ENCODE assay signal across 12 cellular contexts in the genomic region with DNA sequence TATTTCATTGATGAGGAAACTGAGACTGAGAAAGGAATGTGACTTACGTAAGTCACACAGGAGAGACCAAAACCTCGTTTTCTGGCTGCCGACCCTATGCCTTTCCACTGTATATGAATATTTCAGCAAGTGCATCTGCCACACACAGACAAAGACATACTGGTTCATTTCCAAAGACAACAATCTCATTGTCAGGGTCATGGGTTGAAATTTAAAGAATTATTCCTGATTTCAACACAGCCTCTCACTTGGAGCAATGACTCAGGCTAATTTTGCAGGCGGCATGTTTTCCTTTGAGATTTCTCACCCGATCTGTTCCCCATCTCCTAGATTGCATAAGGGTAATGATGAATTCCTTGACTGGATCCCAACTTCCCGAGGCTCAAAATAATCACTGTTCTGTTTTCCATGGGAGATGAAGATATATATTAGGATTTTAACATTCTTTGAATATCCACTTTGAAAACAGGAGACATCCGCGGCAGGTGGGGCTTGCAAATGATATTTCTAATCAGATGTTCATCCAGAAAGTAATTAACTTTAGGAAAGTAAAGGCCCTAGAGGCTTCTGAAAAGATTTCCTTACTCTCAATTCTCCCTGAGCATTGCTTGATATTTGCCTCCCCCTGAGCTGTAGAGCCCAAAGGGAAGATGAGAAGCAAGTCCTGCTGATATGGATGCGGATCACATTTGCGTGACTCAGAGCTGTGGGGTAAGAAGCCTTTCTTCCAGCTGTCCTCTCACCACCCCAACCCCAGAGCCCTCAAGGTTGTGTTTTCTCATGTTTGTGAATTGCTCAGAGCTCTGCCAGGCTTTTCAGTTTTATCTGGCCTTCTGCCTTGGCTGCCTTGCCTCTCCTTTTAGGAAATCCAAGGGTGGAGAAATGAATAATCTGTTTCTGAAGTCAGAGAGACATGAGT.
A peak's percentile ranks its signal among the peaks of the same experiment; 100 is the strongest.
DNase-seq lines count a peak whose midpoint lies in the region; ATAC-seq, FAIRE-seq and TF ChIP-seq lines count a peak whose summit lies in the region.
"Had no signal": no experiment of that assay in that cellular context is flagged by ENCODE, and none has a peak within 500 bp of the region (broad histone marks: within the 10 kb centered on the region; RNA-seq: fewer than 3 reads in every experiment).

No MANE protein-coding gene starts in this region.

- no TSS peak for BruUV-seq in HepG2 (replicated peaks; lab: Mats Ljungman, UMichigan)

- intact Hi-C loops in HepG2 (cut with micrococcal nuclease; ENCODE audit: unreplicated experiment): no loop called here
- intact Hi-C loops in right lobe of liver (cut with DNase I): no loop called here

- no peak overlapping the region for H3K9ac ChIP-seq in HepG2 (ENCODE audit: insufficient read depth, low read depth, low read length)

- H3K4me1 ChIP-seq in HepG2 (ENCODE audit: insufficient read depth, low read length) (peaks cover 35% of the 10 kb centered on the region), right lobe of liver (peaks cover 0 to 23% (median 10%) of the 10 kb centered on the region in 4 donors), HAP-1 (no peaks in the 10 kb centered on the region)

- no peak for TF ChIP-seq CTCF in HepG2 (CRISPR knock-in tag; IDR thresholded peaks at IDR 0.05)
- no peak for TF ChIP-seq CTCF in right lobe of liver (IDR thresholded peaks at IDR 0.05)
- no peak for TF ChIP-seq CTCF in coronary artery (IDR thresholded peaks at IDR 0.05)

- H3K9me3 ChIP-seq in HepG2 (ENCODE audit: low read length) (peaks cover 62% of the 10 kb centered on the region), right lobe of liver (no peaks in the 10 kb centered on the region), HAP-1 (no peaks in the 10 kb centered on the region)

- H3K36me3 ChIP-seq in HepG2 (replicated peaks in 1 of 2; ENCODE audit: control insufficient read depth in 1 of 2, insufficient read depth in 2 of 2, low read length in 2 of 2) (no peaks in the 10 kb centered on the region), right lobe of liver (no peaks in the 10 kb centered on the region), HAP-1 (replicated peaks) (no peaks in the 10 kb centered on the region)

- no peak overlapping the region for H3K4me2 ChIP-seq in HepG2 (ENCODE audit: low read depth, low read length)

- ATAC-seq in HepG2: no peak
- ATAC-seq in right lobe of liver: no peak
- ATAC-seq: GM12878 had no signal

- in situ Hi-C loops in HepG2 (cut with HindIII; ENCODE audit: extremely low pct_ligation_motif_present, low pct_unique_long_range_greater_than_20kb): no loop called here
- in situ Hi-C loops in HAP-1 (cut with MboI; ENCODE audit: low sequenced_read_pairs): no loop called here

- no peak overlapping the region for H3K27ac ChIP-seq in HepG2 (ENCODE audit: extremely low read length, insufficient read depth, low read length)
- H3K27ac ChIP-seq in right lobe of liver: no peak overlapping the region
- H3K27ac ChIP-seq in coronary artery: peak overlapping the region; percentile 4 to 32

- TF ChIP-seq POLR2A in HepG2 (IDR thresholded peaks at IDR 0.05; ENCODE audit: insufficient read depth in 1 of 2, low read depth in 2 of 2, low read length in 2 of 2) (no peak), right lobe of liver (IDR thresholded peaks at IDR 0.05) (no peak)

- TF ChIP-seq EP300 in HepG2 (IDR thresholded peaks at IDR 0.05; ENCODE audit: low read depth in 2 of 2, low read length in 2 of 2): no peak
- no peak for TF ChIP-seq EP300 in HepG2 (CRISPR knock-in tag; IDR thresholded peaks at IDR 0.05; ENCODE audit: borderline replicate concordance)

- POLR2A ChIA-PET in HepG2 (lab: Yijun Ruan, JAX): no interaction called here

- H3K27me3 ChIP-seq in HepG2 (ENCODE audit: control insufficient read depth in 1 of 2, insufficient read depth in 2 of 2, low read length in 2 of 2) (no peaks in the 10 kb centered on the region; a peak in 1 of 5 replicates), right lobe of liver (no peaks in the 10 kb centered on the region), HAP-1 (ENCODE audit: low read depth) (no peaks in the 10 kb centered on the region)

- no peaks in the 10 kb centered on the region for H3K79me2 ChIP-seq in HepG2 (ENCODE audit: insufficient read depth, low read length)

- H2AFZ ChIP-seq in HepG2 (ENCODE audit: low read length): no peak overlapping the region

- H3K4me3 ChIP-seq in HepG2 (replicated peaks in 1 of 3; ENCODE audit: insufficient read depth in 1 of 3, low read depth in 2 of 3, low read length in 3 of 3) (no peak overlapping the region), right lobe of liver (no peak overlapping the region), coronary artery (no peak overlapping the region), HAP-1 (no peak overlapping the region)
- H3K4me3 ChIP-seq: GM12878 had no signal

- no peaks in the 10 kb centered on the region for H4K20me1 ChIP-seq in HepG2 (ENCODE audit: insufficient read depth, low read length)

- CTCF ChIA-PET in HepG2 (lab: Yijun Ruan, JAX; ENCODE audit: low intra/inter-chr PET ratio, low total read pairs): no interaction called here

- DNase-seq in HepG2 (ENCODE audit: low spot score) (no peak), right lobe of liver (no peak), coronary artery (ENCODE audit: low spot score) (peak; percentile 80), medulla oblongata (ENCODE audit: extremely low spot score) (peak; percentile 41), NOMO-1 treated with DMSO at 0.1 percent for 48 hours (lab: John Stamatoyannopoulos, UW; ENCODE audit: unreplicated experiment) (no peak), NCI-H526 (lab: John Stamatoyannopoulos, UW) (no peak), HAP-1 (ENCODE audit: low spot score in 2 of 2) (no peak), inferior parietal cortex (ENCODE audit: extremely low spot score) (no peak)
- DNase-seq: ACHN; activated CD4-positive, alpha-beta T cell treated with anti-CD3 and anti-CD28 coated beads for 4 hours had no signal

- FAIRE-seq in HepG2 (lab: Jason Lieb, UNC): no peak
- FAIRE-seq: colon, GM12878 had no signal

- 63% methylated on average over 10 of the region's 10 CpGs for WGBS in HepG2 (ENCODE audit: low lambda C conversion rate)
- 74% methylated on average over 10 of the region's 10 CpGs for WGBS in right lobe of liver (ENCODE audit: insufficient coverage, low coverage, low lambda C conversion rate, missing lambda C conversion rate)

- TF ChIP-seq RAD21 in HepG2 (CRISPR knock-in tag; IDR thresholded peaks at IDR 0.05): no peak

TF ChIP-seq in HepG2, 621 proteins besides CTCF, POLR2A, EP300 and RAD21:
- no peak for TF ChIP-seq PITX1 (CRISPR knock-in tag; IDR thresholded peaks at IDR 0.05)
- no peak for TF ChIP-seq KDM6A (CRISPR knock-in tag; IDR thresholded peaks at IDR 0.05; ENCODE audit: low read depth)
- no peak for TF ChIP-seq ZNF337 (CRISPR knock-in tag; IDR thresholded peaks at IDR 0.05; ENCODE audit: borderline replicate concordance, low read depth)
- no peak for TF ChIP-seq SIX1 (CRISPR knock-in tag; IDR thresholded peaks at IDR 0.05; ENCODE audit: borderline replicate concordance)
- no peak for TF ChIP-seq SOX13 (IDR thresholded peaks at IDR 0.05)
- peak in 1 of 2 experiments; percentile 4; a peak in 1 of 4 replicates for TF ChIP-seq SOX13 (CRISPR knock-in tag; conservative IDR thresholded peaks at IDR 0.05 in 1 of 2, IDR thresholded peaks at IDR 0.05 in 1 of 2)
- TF ChIP-seq, protein P1, sequence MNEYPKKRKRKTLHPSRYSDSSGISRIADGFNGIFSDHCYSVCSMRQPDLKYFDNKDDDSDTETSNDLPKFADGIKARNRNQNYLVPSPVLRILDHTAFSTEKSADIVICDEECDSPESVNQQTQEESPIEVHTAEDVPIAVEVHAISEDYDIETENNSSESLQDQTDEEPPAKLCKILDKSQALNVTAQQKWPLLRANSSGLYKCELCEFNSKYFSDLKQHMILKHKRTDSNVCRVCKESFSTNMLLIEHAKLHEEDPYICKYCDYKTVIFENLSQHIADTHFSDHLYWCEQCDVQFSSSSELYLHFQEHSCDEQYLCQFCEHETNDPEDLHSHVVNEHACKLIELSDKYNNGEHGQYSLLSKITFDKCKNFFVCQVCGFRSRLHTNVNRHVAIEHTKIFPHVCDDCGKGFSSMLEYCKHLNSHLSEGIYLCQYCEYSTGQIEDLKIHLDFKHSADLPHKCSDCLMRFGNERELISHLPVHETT (CRISPR knock-in tag; conservative IDR thresholded peaks at IDR 0.05): no peak
- no peak for TF ChIP-seq ERF (CRISPR knock-in tag; IDR thresholded peaks at IDR 0.05)
- no peak for TF ChIP-seq HNRNPL (IDR thresholded peaks at IDR 0.05; ENCODE audit: low read depth, low read length)
- TF ChIP-seq, protein P2, sequence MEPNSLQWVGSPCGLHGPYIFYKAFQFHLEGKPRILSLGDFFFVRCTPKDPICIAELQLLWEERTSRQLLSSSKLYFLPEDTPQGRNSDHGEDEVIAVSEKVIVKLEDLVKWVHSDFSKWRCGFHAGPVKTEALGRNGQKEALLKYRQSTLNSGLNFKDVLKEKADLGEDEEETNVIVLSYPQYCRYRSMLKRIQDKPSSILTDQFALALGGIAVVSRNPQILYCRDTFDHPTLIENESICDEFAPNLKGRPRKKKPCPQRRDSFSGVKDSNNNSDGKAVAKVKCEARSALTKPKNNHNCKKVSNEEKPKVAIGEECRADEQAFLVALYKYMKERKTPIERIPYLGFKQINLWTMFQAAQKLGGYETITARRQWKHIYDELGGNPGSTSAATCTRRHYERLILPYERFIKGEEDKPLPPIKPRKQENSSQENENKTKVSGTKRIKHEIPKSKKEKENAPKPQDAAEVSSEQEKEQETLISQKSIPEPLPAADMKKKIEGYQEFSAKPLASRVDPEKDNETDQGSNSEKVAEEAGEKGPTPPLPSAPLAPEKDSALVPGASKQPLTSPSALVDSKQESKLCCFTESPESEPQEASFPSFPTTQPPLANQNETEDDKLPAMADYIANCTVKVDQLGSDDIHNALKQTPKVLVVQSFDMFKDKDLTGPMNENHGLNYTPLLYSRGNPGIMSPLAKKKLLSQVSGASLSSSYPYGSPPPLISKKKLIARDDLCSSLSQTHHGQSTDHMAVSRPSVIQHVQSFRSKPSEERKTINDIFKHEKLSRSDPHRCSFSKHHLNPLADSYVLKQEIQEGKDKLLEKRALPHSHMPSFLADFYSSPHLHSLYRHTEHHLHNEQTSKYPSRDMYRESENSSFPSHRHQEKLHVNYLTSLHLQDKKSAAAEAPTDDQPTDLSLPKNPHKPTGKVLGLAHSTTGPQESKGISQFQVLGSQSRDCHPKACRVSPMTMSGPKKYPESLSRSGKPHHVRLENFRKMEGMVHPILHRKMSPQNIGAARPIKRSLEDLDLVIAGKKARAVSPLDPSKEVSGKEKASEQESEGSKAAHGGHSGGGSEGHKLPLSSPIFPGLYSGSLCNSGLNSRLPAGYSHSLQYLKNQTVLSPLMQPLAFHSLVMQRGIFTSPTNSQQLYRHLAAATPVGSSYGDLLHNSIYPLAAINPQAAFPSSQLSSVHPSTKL (CRISPR knock-in tag; IDR thresholded peaks at IDR 0.05): peak; percentile 32; the same call in 1 of the 2 replicates
- TF ChIP-seq FOSL2 (CRISPR knock-in tag; IDR thresholded peaks at IDR 0.05): peak; percentile 23; the same call in 1 of the 2 replicates

Comparison
In these comparisons a context has a peak if more than half of its experiments do, and no peak if none do; other contexts are left out.
1. DNase-seq: peak in coronary artery (single experiment) and medulla oblongata (single experiment); none in HepG2 (single experiment), right lobe of liver (0 of 3), NOMO-1 treated with DMSO at 0.1 percent for 48 hours (single experiment), NCI-H526 (0 of 2), HAP-1 (0 of 2) and inferior parietal cortex (single experiment).
2. H3K27ac ChIP-seq: peak in coronary artery (2 of 2); none in HepG2 (single experiment) and right lobe of liver (0 of 3).